9 cellular contexts compared by ENCODE assay signal in the genomic region with DNA sequence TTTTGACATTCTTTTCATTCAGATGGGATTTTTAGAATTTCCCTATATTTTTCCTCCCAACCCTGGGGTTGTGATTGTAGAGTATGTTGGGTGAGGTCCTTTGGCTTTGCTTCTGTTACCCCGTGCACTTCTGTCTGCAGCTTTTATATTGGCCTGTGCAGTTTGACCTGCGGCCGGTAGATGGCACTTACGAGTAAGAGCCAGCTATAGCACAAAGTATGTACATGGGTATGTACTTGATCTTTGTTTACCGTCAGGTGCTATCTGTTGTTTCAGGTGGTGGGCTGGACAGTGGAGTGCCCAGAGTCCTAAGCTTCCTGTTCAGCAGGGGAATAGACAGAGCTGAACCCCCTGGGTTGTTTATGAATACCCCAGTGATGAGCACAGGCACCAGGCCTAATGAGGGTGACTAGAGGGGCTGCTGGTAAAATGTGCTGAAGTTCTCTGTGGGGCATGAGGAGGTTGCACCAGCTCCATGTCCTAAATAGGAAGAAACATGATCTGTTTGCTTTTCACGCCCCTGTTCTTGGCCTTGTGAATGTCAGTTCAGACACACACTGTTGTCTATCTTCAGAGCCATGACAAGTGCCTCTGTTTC. TPM values are rescaled to one million over a fixed set of nuclear protein-coding genes. Genes with fewer than 3 reads are reported as not detected.
DNase-seq lines count a peak whose midpoint lies in the region; ATAC-seq and TF ChIP-seq lines count a peak whose summit lies in the region.
"Had no signal": no experiment of that assay in that cellular context is flagged by ENCODE, and none has a peak within 500 bp of the region (broad histone marks: within the 10 kb centered on the region; RNA-seq: fewer than 3 reads in every experiment).

No MANE protein-coding gene starts in this region.

- no peak overlapping the region for H3K27ac ChIP-seq in testis
- H3K27ac ChIP-seq in CD8-positive, alpha-beta T cell (ENCODE audit: low read depth, low read length), result no peak overlapping the region

- no peak for TF ChIP-seq POLR2A in testis (IDR thresholded peaks at IDR 0.05)

- peak; percentile 91 for TF ChIP-seq CTCF in foreskin fibroblast (IDR thresholded peaks at IDR 0.05; ENCODE audit: low read depth, low read length)
- peak in 2 of 3 experiments; percentile 53 to 57 for TF ChIP-seq CTCF in testis (IDR thresholded peaks at IDR 0.05)
- no peak for TF ChIP-seq CTCF in CD8-positive, alpha-beta T cell (IDR thresholded peaks at IDR 0.05)

- no peaks in the 10 kb centered on the region for H3K36me3 Mint-ChIP-seq in CD8-positive, alpha-beta T cell

- H3K27me3 ChIP-seq in testis, result no peaks in the 10 kb centered on the region
- H3K27me3 ChIP-seq in CD8-positive, alpha-beta T cell (ENCODE audit: insufficient read depth, low read length), result no peaks in the 10 kb centered on the region
- H3K27me3 ChIP-seq: BLaER1 treated with 17β-estradiol and CSF1 and Interleukin-3, amounts not matched to agents 10 nM and 100 nM had no signal

- ATAC-seq in GM19467 (IDR thresholded peaks at IDR 0.05; ENCODE audit: unreplicated experiment) (peak; percentile 93), HG03432 (IDR thresholded peaks at IDR 0.05; ENCODE audit: unreplicated experiment) (peak; percentile 88)
- ATAC-seq in CD8-positive, alpha-beta T cell, result no peak

- no peaks in the 10 kb centered on the region for H3K9me3 ChIP-seq in testis
- H3K9me3 ChIP-seq in CD8-positive, alpha-beta T cell (ENCODE audit: low read length), result no peaks in the 10 kb centered on the region

- no peaks in the 10 kb centered on the region for H3K4me1 Mint-ChIP-seq in CD8-positive, alpha-beta T cell (ENCODE audit: low read depth)

- DNase-seq in NCI-H2171 treated with DMSO at 0.1 percent for 48 hours (lab: John Stamatoyannopoulos, UW) (peak; percentile 12), NCI-H2171 (lab: John Stamatoyannopoulos, UW) (no peak), RKO (ENCODE audit: low spot score) (peak; percentile 64), foreskin fibroblast (peak; percentile 20 to 67), testis (peak; percentile 26)
- DNase-seq in CD8-positive, alpha-beta T cell, result no peak

- POLR2A ChIA-PET in CD8-positive, alpha-beta T cell (lab: Charles Lee), result no interaction called here

- H3K9me3 Mint-ChIP-seq in CD8-positive, alpha-beta T cell, result peaks cover 20% of the 10 kb centered on the region

- intact Hi-C loops in testis (cut with DNase I; ENCODE audit: low total_unique reads), result no loop called here
- intact Hi-C loops in CD8-positive, alpha-beta T cell (cut with DNase I, micrococcal nuclease), result loop anchor here in 1 of 2 experiments (5.0 kb wide), 1 partner anchor 1944 kb away; no protein-coding TSS in a partner anchor

- H3K27me3 Mint-ChIP-seq in CD8-positive, alpha-beta T cell (ENCODE audit: low read depth), result no peaks in the 10 kb centered on the region

- H3K4me3 ChIP-seq in foreskin fibroblast (ENCODE audit: low read depth in 1 of 2, low read length in 2 of 2) (no peak overlapping the region), testis (no peak overlapping the region)
- H3K4me3 ChIP-seq in CD8-positive, alpha-beta T cell (ENCODE audit: low read depth, low read length), result no peak overlapping the region
- H3K4me3 ChIP-seq: BLaER1 treated with 17β-estradiol and CSF1 and Interleukin-3, amounts not matched to agents 10 nM and 100 nM had no signal

- WGBS in testis, 2 donors, result 58 to 64% methylated on average over 6 of the region's 6 CpGs

- H3K4me3 Mint-ChIP-seq in CD8-positive, alpha-beta T cell, result no peak overlapping the region

- CTCF ChIA-PET in CD8-positive, alpha-beta T cell (lab: Charles Lee), result interaction anchor here (2.2 kb wide), 1 partner anchor 9 kb away, joined by 5 read pairs; no protein-coding TSS in a partner anchor

- H3K27ac Mint-ChIP-seq in CD8-positive, alpha-beta T cell, result no peak overlapping the region

- no peaks in the 10 kb centered on the region for H3K4me1 ChIP-seq in testis
- H3K4me1 ChIP-seq in CD8-positive, alpha-beta T cell (ENCODE audit: insufficient read depth, low read length), result no peaks in the 10 kb centered on the region

- no peaks in the 10 kb centered on the region for H3K36me3 ChIP-seq in testis (ENCODE audit: low read depth, missing control alignments)
- no peaks in the 10 kb centered on the region for H3K36me3 ChIP-seq in CD8-positive, alpha-beta T cell (ENCODE audit: insufficient read depth, low read length)

RNA-seq across cellular contexts. Expression of a gene that starts 58.9 kb away (rescaled TPM):
- 10 to 100 TPM; 15.4 to 16.6 TPM for total RNA-seq in testis
- 3.8 TPM for polyA plus RNA-seq in testis (ENCODE audit: insufficient read depth, low read depth, low replicate concordance)
- total RNA-seq in CD8-positive, alpha-beta T cell, result 10 to 100 TPM; 15.7 to 17.0 TPM

Comparison
In these comparisons a context has a peak if more than half of its experiments do, and no peak if none do; other contexts are left out.
1. DNase-seq: peak in NCI-H2171 treated with DMSO at 0.1 percent for 48 hours (single experiment), RKO (single experiment), foreskin fibroblast (2 of 2) and testis (single experiment); none in NCI-H2171 (single experiment) and CD8-positive, alpha-beta T cell (0 of 7).